ENCODE assay signal across 9 cellular contexts in genomic region chr2:216371756-216372702, GRCh38. TPM values are rescaled to one million over a fixed set of nuclear protein-coding genes. Genes with fewer than 3 reads are reported as not detected.
DNase-seq lines count a peak whose midpoint lies in the region; ATAC-seq, FAIRE-seq and TF ChIP-seq lines count a peak whose summit lies in the region.
"Had no signal": no experiment of that assay in that cellular context is flagged by ENCODE, and none has a peak within 500 bp of the region (broad histone marks: within the 10 kb centered on the region; RNA-seq: fewer than 3 reads in every experiment).

A gene with protein sequence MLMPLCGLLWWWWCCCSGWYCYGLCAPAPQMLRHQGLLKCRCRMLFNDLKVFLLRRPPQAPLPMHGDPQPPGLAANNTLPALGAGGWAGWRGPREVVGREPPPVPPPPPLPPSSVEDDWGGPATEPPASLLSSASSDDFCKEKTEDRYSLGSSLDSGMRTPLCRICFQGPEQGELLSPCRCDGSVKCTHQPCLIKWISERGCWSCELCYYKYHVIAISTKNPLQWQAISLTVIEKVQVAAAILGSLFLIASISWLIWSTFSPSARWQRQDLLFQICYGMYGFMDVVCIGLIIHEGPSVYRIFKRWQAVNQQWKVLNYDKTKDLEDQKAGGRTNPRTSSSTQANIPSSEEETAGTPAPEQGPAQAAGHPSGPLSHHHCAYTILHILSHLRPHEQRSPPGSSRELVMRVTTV (minus strand): TSS chr2:216372483. CDS start chr2:216370260, 2,223 bp downstream.

- peaks cover 39% of the 10 kb centered on the region for H3K27me3 Mint-ChIP-seq in activated CD8-positive, alpha-beta T cell treated with anti-CD3 and anti-CD28 coated beads for 36 hours

- H3K36me3 Mint-ChIP-seq in activated CD8-positive, alpha-beta T cell treated with anti-CD3 and anti-CD28 coated beads for 36 hours (ENCODE audit: low read depth) = no peaks in the 10 kb centered on the region

- H3K4me3 Mint-ChIP-seq in activated CD8-positive, alpha-beta T cell treated with anti-CD3 and anti-CD28 coated beads for 36 hours = peak within 1 kb of the TSS; percentile 5

- peaks cover 0 to 49% (median 10%) of the 10 kb centered on the region in 45 donors for H3K27me3 ChIP-seq in dorsolateral prefrontal cortex

- TF ChIP-seq CTCF in activated CD8-positive, alpha-beta T cell treated with anti-CD3 and anti-CD28 coated beads for 36 hours (IDR thresholded peaks at IDR 0.05) = no peak
- peak in 5 of 56 donors; percentile 11 to 39 (median 14) for TF ChIP-seq CTCF in dorsolateral prefrontal cortex (IDR thresholded peaks at IDR 0.05 in 54 of 56, conservative IDR thresholded peaks at IDR 0.05 in 2 of 56; ENCODE audit: low read depth in 1 of 56, partially characterized antibody in 56 of 56)

- H3K9me3 Mint-ChIP-seq in activated CD8-positive, alpha-beta T cell treated with anti-CD3 and anti-CD28 coated beads for 36 hours = no peaks in the 10 kb centered on the region

- POLR2A ChIA-PET in activated CD8-positive, alpha-beta T cell treated with anti-CD3 and anti-CD28 coated beads for 36 hours (lab: Charles Lee) = interaction anchor here (1.8 kb wide), 1 partner anchor 19 kb away, joined by 4 read pairs; no protein-coding TSS in a partner anchor

- H3K4me1 Mint-ChIP-seq in activated CD8-positive, alpha-beta T cell treated with anti-CD3 and anti-CD28 coated beads for 36 hours (ENCODE audit: low read depth) = peaks cover 14% of the 10 kb centered on the region

- no peak within 1 kb of the TSS for H3K27ac Mint-ChIP-seq in activated CD8-positive, alpha-beta T cell treated with anti-CD3 and anti-CD28 coated beads for 36 hours

- peak within 1 kb of the TSS; percentile 22 to 73 (median 58) for H3K4me3 ChIP-seq in dorsolateral prefrontal cortex

- peak; percentile 17 for DNase-seq in GM19239 (ENCODE audit: insufficient read length, low spot score)
- peak; percentile 76 for DNase-seq in NCI-H2196 treated with DMSO at 0.1 percent for 48 hours (lab: John Stamatoyannopoulos, UW; ENCODE audit: unreplicated experiment)
- peak; percentile 65 for DNase-seq in activated CD8-positive, alpha-beta T cell treated with anti-CD3 and anti-CD28 coated beads for 36 hours
- peak; percentile 48 to 81 (median 69) for DNase-seq in dorsolateral prefrontal cortex
- peak; percentile 53 for DNase-seq in left lobe of liver (ENCODE audit: low spot score)
- peak; percentile 35 for DNase-seq in stimulated activated CD4-positive, alpha-beta T cell treated with anti-CD3 and anti-CD28 coated beads, Interleukin-2, amount 100 ng/mL, for 4 hours (ENCODE audit: low read depth)
- DNase-seq: gastrocnemius medialis had no signal

- peak within 1 kb of the TSS in 49 of 59 donors; percentile 4 to 89 (median 60) for H3K27ac ChIP-seq in dorsolateral prefrontal cortex
- H3K27ac ChIP-seq: gastrocnemius medialis had no signal

- CTCF ChIA-PET in activated CD8-positive, alpha-beta T cell treated with anti-CD3 and anti-CD28 coated beads for 36 hours (lab: Charles Lee) = interaction anchor here (1.1 to 1.4 kb wide), 3 partner anchors 9 to 38 kb away, joined by 3 to 6 read pairs (median 3); no protein-coding TSS in a partner anchor

- intact Hi-C loops in activated CD8-positive, alpha-beta T cell treated with anti-CD3 and anti-CD28 coated beads for 36 hours (cut with micrococcal nuclease) = no loop called here
- intact Hi-C loops in dorsolateral prefrontal cortex (cut with DNase I) = no loop called here

- peak; percentile 92 for ATAC-seq in activated CD8-positive, alpha-beta T cell treated with anti-CD3 and anti-CD28 coated beads for 36 hours
- ATAC-seq in left lobe of liver (peak; percentile 96), HG02973 (IDR thresholded peaks at IDR 0.05; ENCODE audit: unreplicated experiment) (no peak), HG02763 (IDR thresholded peaks at IDR 0.05; ENCODE audit: unreplicated experiment) (no peak)

- no peak for FAIRE-seq in GM19239 (lab: Jason Lieb, UNC)

RNA-seq across cellular contexts. Expression of the gene that starts here (rescaled TPM):
- not detected for total RNA-seq in activated CD8-positive, alpha-beta T cell treated with anti-CD3 and anti-CD28 coated beads for 36 hours
- 10 to 100 TPM in 26 of 120 experiments, 1 to 10 TPM in 94; 2.2 to 16.2 (median 8.2) TPM for total RNA-seq in dorsolateral prefrontal cortex
- total RNA-seq in left lobe of liver = not detected
- total RNA-seq: gastrocnemius medialis had no signal

Comparison
In these comparisons a context has a peak if more than half of its experiments do, and no peak if none do; other contexts are left out.
1. Peak in DNase-seq and ATAC-seq in activated CD8-positive, alpha-beta T cell treated with anti-CD3 and anti-CD28 coated beads for 36 hours; RNA of the gene not detected or under 1 TPM.
2. Peak in DNase-seq and ATAC-seq in left lobe of liver; RNA of the gene not detected or under 1 TPM.
3. DNase-seq: peak in every context shown above with its lines; median percentile 76 in NCI-H2196 treated with DMSO at 0.1 percent for 48 hours; 69 in dorsolateral prefrontal cortex; 65 in activated CD8-positive, alpha-beta T cell treated with anti-CD3 and anti-CD28 coated beads for 36 hours; 53 in left lobe of liver; 35 in stimulated activated CD4-positive, alpha-beta T cell treated with anti-CD3 and anti-CD28 coated beads, Interleukin-2, amount 100 ng/mL, for 4 hours; 17 in GM19239.